1 cellular context compared by ENCODE assay signal in the genomic region with DNA sequence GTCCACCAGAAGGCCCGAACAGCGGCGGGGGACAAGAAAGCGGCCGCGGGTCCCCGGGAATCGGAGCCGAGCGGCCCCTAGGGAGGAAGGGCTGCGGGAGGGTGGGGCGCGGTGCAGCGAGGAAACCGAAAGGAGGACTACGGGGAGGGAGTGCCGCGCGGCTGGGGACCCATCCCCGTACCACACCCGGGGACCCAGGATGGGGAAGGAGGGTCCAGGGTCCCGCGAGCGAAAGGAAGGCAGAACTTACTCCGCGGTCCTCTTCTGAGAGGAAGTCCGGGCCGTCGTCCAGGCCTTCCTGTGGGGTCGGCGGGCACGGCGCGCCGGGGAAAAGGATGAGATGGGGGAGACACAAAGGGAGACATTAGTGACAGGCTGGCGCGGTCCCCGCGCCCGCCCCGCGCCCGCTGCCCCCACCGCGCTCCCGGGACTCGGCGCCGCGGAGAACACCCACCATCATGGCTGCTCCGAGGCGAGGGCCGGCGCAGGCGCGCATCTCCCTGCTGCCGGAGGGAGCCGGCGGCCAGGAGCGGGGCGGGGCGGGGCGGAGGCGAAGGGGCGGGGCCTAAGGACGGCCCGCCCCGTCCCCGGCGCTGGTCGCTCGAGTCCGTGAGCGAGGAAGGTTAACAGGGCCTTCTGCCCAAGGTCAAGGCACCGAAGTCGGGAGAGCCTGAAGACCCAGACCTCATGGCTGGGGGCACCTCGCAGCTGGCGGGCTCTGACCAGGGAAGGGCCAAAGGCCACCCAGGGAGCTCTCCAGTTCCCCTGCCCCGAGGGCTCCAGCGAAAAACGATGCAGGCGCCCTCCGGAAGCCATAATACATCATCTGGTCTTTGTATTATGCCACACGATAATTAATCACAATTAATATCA.
TF ChIP-seq lines count a peak whose summit lies in the region.

A gene (minus strand): TSS at position 492 of the 873 bp plus-strand sequence. CDS start 32 bp downstream, at position 460.

TF ChIP-seq in HCT116, 20 proteins besides CTCF, POLR2A, EP300 and RAD21 (continued from another document):
- TF ChIP-seq, protein P1, sequence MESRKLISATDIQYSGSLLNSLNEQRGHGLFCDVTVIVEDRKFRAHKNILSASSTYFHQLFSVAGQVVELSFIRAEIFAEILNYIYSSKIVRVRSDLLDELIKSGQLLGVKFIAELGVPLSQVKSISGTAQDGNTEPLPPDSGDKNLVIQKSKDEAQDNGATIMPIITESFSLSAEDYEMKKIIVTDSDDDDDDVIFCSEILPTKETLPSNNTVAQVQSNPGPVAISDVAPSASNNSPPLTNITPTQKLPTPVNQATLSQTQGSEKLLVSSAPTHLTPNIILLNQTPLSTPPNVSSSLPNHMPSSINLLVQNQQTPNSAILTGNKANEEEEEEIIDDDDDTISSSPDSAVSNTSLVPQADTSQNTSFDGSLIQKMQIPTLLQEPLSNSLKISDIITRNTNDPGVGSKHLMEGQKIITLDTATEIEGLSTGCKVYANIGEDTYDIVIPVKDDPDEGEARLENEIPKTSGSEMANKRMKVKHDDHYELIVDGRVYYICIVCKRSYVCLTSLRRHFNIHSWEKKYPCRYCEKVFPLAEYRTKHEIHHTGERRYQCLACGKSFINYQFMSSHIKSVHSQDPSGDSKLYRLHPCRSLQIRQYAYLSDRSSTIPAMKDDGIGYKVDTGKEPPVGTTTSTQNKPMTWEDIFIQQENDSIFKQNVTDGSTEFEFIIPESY (IDR thresholded peaks at IDR 0.05; ENCODE audit: extremely low read depth, insufficient replicate concordance, low read length) = no peak
- TF ChIP-seq EZH2 (IDR thresholded peaks at IDR 0.05) (no peak), ELF1 (IDR thresholded peaks at IDR 0.05; ENCODE audit: borderline replicate concordance, low read depth) (no peak)
- TF ChIP-seq, protein P2, sequence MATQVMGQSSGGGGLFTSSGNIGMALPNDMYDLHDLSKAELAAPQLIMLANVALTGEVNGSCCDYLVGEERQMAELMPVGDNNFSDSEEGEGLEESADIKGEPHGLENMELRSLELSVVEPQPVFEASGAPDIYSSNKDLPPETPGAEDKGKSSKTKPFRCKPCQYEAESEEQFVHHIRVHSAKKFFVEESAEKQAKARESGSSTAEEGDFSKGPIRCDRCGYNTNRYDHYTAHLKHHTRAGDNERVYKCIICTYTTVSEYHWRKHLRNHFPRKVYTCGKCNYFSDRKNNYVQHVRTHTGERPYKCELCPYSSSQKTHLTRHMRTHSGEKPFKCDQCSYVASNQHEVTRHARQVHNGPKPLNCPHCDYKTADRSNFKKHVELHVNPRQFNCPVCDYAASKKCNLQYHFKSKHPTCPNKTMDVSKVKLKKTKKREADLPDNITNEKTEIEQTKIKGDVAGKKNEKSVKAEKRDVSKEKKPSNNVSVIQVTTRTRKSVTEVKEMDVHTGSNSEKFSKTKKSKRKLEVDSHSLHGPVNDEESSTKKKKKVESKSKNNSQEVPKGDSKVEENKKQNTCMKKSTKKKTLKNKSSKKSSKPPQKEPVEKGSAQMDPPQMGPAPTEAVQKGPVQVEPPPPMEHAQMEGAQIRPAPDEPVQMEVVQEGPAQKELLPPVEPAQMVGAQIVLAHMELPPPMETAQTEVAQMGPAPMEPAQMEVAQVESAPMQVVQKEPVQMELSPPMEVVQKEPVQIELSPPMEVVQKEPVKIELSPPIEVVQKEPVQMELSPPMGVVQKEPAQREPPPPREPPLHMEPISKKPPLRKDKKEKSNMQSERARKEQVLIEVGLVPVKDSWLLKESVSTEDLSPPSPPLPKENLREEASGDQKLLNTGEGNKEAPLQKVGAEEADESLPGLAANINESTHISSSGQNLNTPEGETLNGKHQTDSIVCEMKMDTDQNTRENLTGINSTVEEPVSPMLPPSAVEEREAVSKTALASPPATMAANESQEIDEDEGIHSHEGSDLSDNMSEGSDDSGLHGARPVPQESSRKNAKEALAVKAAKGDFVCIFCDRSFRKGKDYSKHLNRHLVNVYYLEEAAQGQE (IDR thresholded peaks at IDR 0.05; ENCODE audit: low read depth) = no peak
